In the genomic region with DNA sequence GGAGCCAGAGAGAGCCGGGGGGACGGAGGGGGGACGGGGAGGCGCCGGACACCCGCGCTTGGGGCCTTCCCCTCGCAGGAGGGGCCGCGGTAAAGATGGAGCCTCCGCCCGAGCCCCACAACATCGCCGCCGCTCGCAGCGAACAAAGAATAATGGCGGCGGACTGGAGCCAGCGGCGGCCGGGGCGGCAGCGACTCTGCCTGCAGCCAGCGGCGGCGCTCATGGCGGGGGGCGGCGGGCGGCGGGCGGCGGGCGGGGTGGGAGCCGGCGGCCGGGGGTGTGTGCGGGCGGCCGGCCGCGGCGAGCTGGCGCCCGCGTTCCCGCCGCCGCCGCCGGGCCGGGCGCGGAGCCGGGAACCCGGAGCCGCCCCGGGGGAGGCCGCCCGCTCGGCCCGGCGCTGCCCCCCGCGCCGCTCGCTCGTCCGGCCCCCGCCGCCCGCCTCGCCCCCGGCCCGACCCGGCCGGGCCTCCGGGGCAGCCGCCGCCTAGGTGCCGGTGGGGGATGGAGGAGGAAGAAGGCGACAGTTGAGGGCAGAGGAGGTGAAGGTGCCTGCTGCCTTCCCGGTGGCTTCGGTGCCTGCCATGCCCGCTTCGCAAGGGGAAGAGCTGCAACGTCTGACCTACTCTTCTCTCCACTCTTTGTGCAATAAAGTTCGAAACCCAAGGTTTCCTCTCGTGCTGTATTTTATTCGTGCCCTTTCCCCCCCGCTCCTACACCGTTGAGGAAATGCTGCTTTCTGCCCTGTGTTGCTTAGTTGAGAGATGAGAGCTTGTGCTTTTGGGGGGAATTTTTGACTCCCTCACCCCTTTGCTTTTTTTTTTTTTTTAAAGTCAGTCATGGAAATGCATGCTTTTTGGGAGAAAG, we compare ENCODE assay signal across 7 cellular contexts. TPM values are rescaled to one million over a fixed set of nuclear protein-coding genes. Genes with fewer than 3 reads are reported as not detected.
DNase-seq lines count a peak whose midpoint lies in the region; ATAC-seq and TF ChIP-seq lines count a peak whose summit lies in the region.

No MANE protein-coding gene starts in this region.

- peaks cover 30 to 49% of the 10 kb centered on the region in 2 donors for H3K4me1 ChIP-seq in thoracic aorta (ENCODE audit: control insufficient read depth in 1 of 2, low read depth in 2 of 2)

- no peaks in the 10 kb centered on the region for H3K27me3 Mint-ChIP-seq in activated T-cell treated with anti-CD3 and anti-CD28 coated beads, Interleukin-2, amount 50 U/mL, for 72 hours (ENCODE audit: low read depth)
- H3K27me3 Mint-ChIP-seq in nephron progenitor cell (ENCODE audit: low read depth, poor library complexity): peaks cover 20% of the 10 kb centered on the region

- DNase-seq in GM13976 (ENCODE audit: low spot score) (peak; percentile 48), OCI-M1 (lab: John Stamatoyannopoulos, UW) (peak; percentile 84), fibroblast of gingiva (ENCODE audit: low read depth) (peak; percentile 35), nephron progenitor cell (peak; percentile 37), thoracic aorta (ENCODE audit: low spot score) (no peak)
- peak; percentile 49 to 55 for DNase-seq in activated T-cell treated with anti-CD3 and anti-CD28 coated beads, Interleukin-2, amount 50 U/mL, for 72 hours

- H3K27ac ChIP-seq in thoracic aorta: peak overlapping the region; percentile 96 to 99

- peak overlapping the region; percentile 93 to 99 for H3K4me3 Mint-ChIP-seq in activated T-cell treated with anti-CD3 and anti-CD28 coated beads, Interleukin-2, amount 50 U/mL, for 72 hours
- peak overlapping the region; percentile 99 for H3K4me3 Mint-ChIP-seq in nephron progenitor cell

- peaks cover 68% of the 10 kb centered on the region for H3K4me1 Mint-ChIP-seq in activated T-cell treated with anti-CD3 and anti-CD28 coated beads, Interleukin-2, amount 50 U/mL, for 72 hours (ENCODE audit: low read depth)
- peaks cover 38% of the 10 kb centered on the region for H3K4me1 Mint-ChIP-seq in nephron progenitor cell

- in situ Hi-C loops in GM13976 (cut with MboI; ENCODE audit: low sequenced_read_pairs, unreplicated experiment): no loop called here

- H3K9me3 Mint-ChIP-seq in activated T-cell treated with anti-CD3 and anti-CD28 coated beads, Interleukin-2, amount 50 U/mL, for 72 hours: no peaks in the 10 kb centered on the region
- H3K9me3 Mint-ChIP-seq in nephron progenitor cell: no peaks in the 10 kb centered on the region

- H3K36me3 ChIP-seq in thoracic aorta: no peaks in the 10 kb centered on the region

- H3K27me3 ChIP-seq in thoracic aorta (replicated peaks; ENCODE audit: insufficient read depth): no peaks in the 10 kb centered on the region

- H3K36me3 Mint-ChIP-seq in activated T-cell treated with anti-CD3 and anti-CD28 coated beads, Interleukin-2, amount 50 U/mL, for 72 hours (ENCODE audit: insufficient read depth in 2 of 2): peaks cover 10 to 19% of the 10 kb centered on the region in 2 donors
- H3K36me3 Mint-ChIP-seq in nephron progenitor cell (ENCODE audit: low read depth): peaks cover 16% of the 10 kb centered on the region

- no peaks in the 10 kb centered on the region for H3K9me3 ChIP-seq in thoracic aorta

- ATAC-seq in HG03045 (IDR thresholded peaks at IDR 0.05; ENCODE audit: unreplicated experiment) (peak; percentile 8), thoracic aorta (ENCODE audit: insufficient number of reproducible peaks, low FRiP score, low read depth) (peak; percentile 9)
- ATAC-seq in activated T-cell treated with anti-CD3 and anti-CD28 coated beads, Interleukin-2, amount 50 U/mL, for 72 hours (replicated peaks in 1 of 2): peak; percentile 2 to 5

- H3K4me3 ChIP-seq in thoracic aorta: peak overlapping the region; percentile 98

- H3K27ac Mint-ChIP-seq in activated T-cell treated with anti-CD3 and anti-CD28 coated beads, Interleukin-2, amount 50 U/mL, for 72 hours: peak overlapping the region; percentile 99
- peak overlapping the region; percentile 100 for H3K27ac Mint-ChIP-seq in nephron progenitor cell

- TF ChIP-seq CTCF in GM13976 (IDR thresholded peaks at IDR 0.05; ENCODE audit: borderline replicate concordance, control extremely low read depth, extremely low read depth, insufficient read depth, missing control alignments) (no peak), nephron progenitor cell (IDR thresholded peaks at IDR 0.05) (no peak), thoracic aorta (IDR thresholded peaks at IDR 0.05) (no peak)

RNA-seq across cellular contexts. Expression of gene CREB1, which starts 0.6 kb away (rescaled TPM):
- total RNA-seq in activated T-cell treated with anti-CD3 and anti-CD28 coated beads, Interleukin-2, amount 50 U/mL, for 72 hours: 100 to 1,000 TPM; 125 to 143 TPM
- total RNA-seq in thoracic aorta: 10 to 100 TPM; 37.1 to 49.0 TPM
